ENCODE assay signal across 22 cellular contexts in genomic region chr2:120851116-120851773, GRCh38.
DNase-seq lines count a peak whose midpoint lies in the region; ATAC-seq, FAIRE-seq and TF ChIP-seq lines count a peak whose summit lies in the region.
"Had no signal": no experiment of that assay in that cellular context is flagged by ENCODE, and none has a peak within 500 bp of the region (broad histone marks: within the 10 kb centered on the region; RNA-seq: fewer than 3 reads in every experiment).

No MANE protein-coding gene starts in this region.

- 0 out of 2 replicates have a peak overlapping the region, but pooled peaks have one; percentile 2 for H2BK15ac ChIP-seq in H1 (ENCODE audit: low read length)

- no peak overlapping the region for H2BK120ac ChIP-seq in H1 (replicated peaks; ENCODE audit: low read depth, low read length)

- H3K4ac ChIP-seq in H1 (replicated peaks; ENCODE audit: insufficient read length, low read depth, low read length) = no peak overlapping the region

- no peak overlapping the region for H4K8ac ChIP-seq in H1 (ENCODE audit: extremely low read depth, insufficient read depth, low read length)

- H3K9ac ChIP-seq in H1 (replicated peaks in 1 of 4; ENCODE audit: extremely low read depth in 1 of 4, low read depth in 3 of 4, low read length in 3 of 4) = no peak overlapping the region

- H3K79me1 ChIP-seq in H1 (ENCODE audit: low read depth, low read length) = peaks cover 23% of the 10 kb centered on the region

- no peak overlapping the region for H4K91ac ChIP-seq in H1 (replicated peaks; ENCODE audit: insufficient read length, low read length)

- POLR2A ChIA-PET in H1 (lab: Charles Lee; ENCODE audit: partially characterized antibody) = interaction anchor here (1.3 kb wide), 1 partner anchor 9 kb away, joined by 3 read pairs; no protein-coding TSS in a partner anchor

- TF ChIP-seq POLR2A in H1 (IDR thresholded peaks at IDR 0.05; ENCODE audit: control extremely low read depth in 1 of 2, low read depth in 2 of 2, low read length in 2 of 2) = no peak

- no peak overlapping the region for H3K4me2 ChIP-seq in H1 (ENCODE audit: insufficient read depth in 1 of 2, low read depth in 2 of 2, low read length in 2 of 2)

- H3K23ac ChIP-seq in H1 (ENCODE audit: insufficient read length) = no peak overlapping the region

- H3K79me2 ChIP-seq in H1 (ENCODE audit: control insufficient read depth in 1 of 2, insufficient read depth in 2 of 2, low read length in 2 of 2) = peaks cover 0 to 15% of the 10 kb centered on the region in 2 experiments; a peak in 1 of 4 replicates

- H3K23me2 ChIP-seq in H1 (ENCODE audit: low read depth, low read length) = 0 out of 2 replicates have a peak, but pooled peaks cover 1% of the 10 kb centered on the region

- H2BK12ac ChIP-seq in H1 (ENCODE audit: low read depth, low read length) = 0 out of 2 replicates have a peak overlapping the region, but pooled peaks have one; percentile 9

- H3K14ac ChIP-seq in H1 (ENCODE audit: insufficient read length) = no peak overlapping the region

- H3K4me1 Mint-ChIP-seq in activated T-helper 17 cell treated with anti-CD3 and anti-CD28 coated beads, Interleukin-2, amount 50 U/mL, for 72 hours = no peaks in the 10 kb centered on the region

- no peak overlapping the region for H3K4me3 ChIP-seq in H1 (ENCODE audit: extremely low read depth in 1 of 4, insufficient read depth in 2 of 4, low read depth in 3 of 4, low read length in 4 of 4)
- no peak overlapping the region for H3K4me3 ChIP-seq in BE2C (ENCODE audit: low read depth, low read length)
- H3K4me3 ChIP-seq: SJCRH30 had no signal

- H2AFZ ChIP-seq in H1 (ENCODE audit: low read length) = no peak overlapping the region

- WGBS in H1 (ENCODE audit: extremely low coverage in 1 of 2, insufficient coverage in 1 of 2, insufficient read length in 1 of 2, insufficient replicate concordance in 2 of 2, low coverage in 1 of 2, low lambda C conversion rate in 2 of 2, missing lambda C conversion rate in 1 of 2), 2 experiments = 93% methylated on average over 3 of the region's 3 CpGs; no CpG with 5 or more reads in 1 of the 2 experiments

- no peak for ATAC-seq in Right ventricle myocardium superior (ENCODE audit: poor library complexity)
- ATAC-seq in GM18861 (IDR thresholded peaks at IDR 0.05; ENCODE audit: unreplicated experiment) = no peak
- no peak for ATAC-seq in activated T-helper 17 cell treated with anti-CD3 and anti-CD28 coated beads, Interleukin-2, amount 50 U/mL, for 72 hours (replicated peaks)
- ATAC-seq: CD8-positive, alpha-beta T cell had no signal

- intact Hi-C loops in cardiac septum (cut with DNase I) = no loop called here
- intact Hi-C loops in Right ventricle myocardium superior (cut with DNase I) = no loop called here
- intact Hi-C loops in posterior vena cava (cut with DNase I) = no loop called here

- H3K9me3 ChIP-seq in H1 (ENCODE audit: insufficient read depth in 2 of 2, low read depth in 1 of 2, low read length in 1 of 2) (no peaks in the 10 kb centered on the region), BE2C (no peaks in the 10 kb centered on the region)

- peaks cover 10 to 19% of the 10 kb centered on the region in 2 experiments for H4K20me1 ChIP-seq in H1 (replicated peaks in 1 of 2; ENCODE audit: control insufficient read depth in 1 of 2, insufficient read depth in 2 of 2, low read length in 2 of 2)

- no peak overlapping the region for H3K27ac ChIP-seq in H1 (ENCODE audit: low read depth, low read length)
- H3K27ac ChIP-seq: SJCRH30 had no signal

- TF ChIP-seq EP300 in H1 (IDR thresholded peaks at IDR 0.05; ENCODE audit: borderline replicate concordance in 1 of 2, low read depth in 2 of 2, low read length in 2 of 2) = no peak

- H2BK20ac ChIP-seq in H1 (ENCODE audit: low read length) = no peak overlapping the region

- H3K27me3 Mint-ChIP-seq in activated T-helper 17 cell treated with anti-CD3 and anti-CD28 coated beads, Interleukin-2, amount 50 U/mL, for 72 hours = no peaks in the 10 kb centered on the region

- H3K9me3 Mint-ChIP-seq in activated T-helper 17 cell treated with anti-CD3 and anti-CD28 coated beads, Interleukin-2, amount 50 U/mL, for 72 hours = peaks cover 8% of the 10 kb centered on the region

- H2BK5ac ChIP-seq in H1 (ENCODE audit: low read depth, low read length) = no peak overlapping the region

- H3K18ac ChIP-seq in H1 (ENCODE audit: extremely low read depth, low read length) = no peak overlapping the region

- no peak overlapping the region for H2AK5ac ChIP-seq in H1 (ENCODE audit: low read depth, low read length)

- no peaks in the 10 kb centered on the region for H3K36me3 Mint-ChIP-seq in activated T-helper 17 cell treated with anti-CD3 and anti-CD28 coated beads, Interleukin-2, amount 50 U/mL, for 72 hours (ENCODE audit: low read depth)
- H3K36me3 Mint-ChIP-seq: CD8-positive, alpha-beta T cell had no signal

- no peaks in the 10 kb centered on the region for H3K27me3 ChIP-seq in H1 (replicated peaks in 1 of 4; ENCODE audit: control insufficient read depth in 3 of 4, extremely low read depth in 1 of 4, insufficient read depth in 3 of 4, low read length in 3 of 4)
- H3K27me3 ChIP-seq in BE2C = no peaks in the 10 kb centered on the region
- H3K27me3 ChIP-seq: SJCRH30 had no signal

- H3K36me3 ChIP-seq in H1 (ENCODE audit: control insufficient read depth in 2 of 4, insufficient read depth in 4 of 4, low read length in 3 of 4) (no peaks in the 10 kb centered on the region; a peak in 1 of 8 replicates), BE2C (no peaks in the 10 kb centered on the region)

- TF ChIP-seq RAD21 in H1 (IDR thresholded peaks at IDR 0.05 in 1 of 2, conservative IDR thresholded peaks at IDR 0.05 in 1 of 2; ENCODE audit: low read depth in 2 of 2, low read length in 2 of 2) = no peak

- H4K5ac ChIP-seq in H1 (ENCODE audit: insufficient read length, low read depth, low read length) = no peak overlapping the region

- H3K56ac ChIP-seq in H1 (replicated peaks; ENCODE audit: insufficient read length, low read depth, low read length) = no peak overlapping the region

- TF ChIP-seq CTCF in H1 (IDR thresholded peaks at IDR 0.05; ENCODE audit: control extremely low read depth in 1 of 3, insufficient read depth in 1 of 3, low read depth in 1 of 3, low read length in 3 of 3) (no peak), BE2C (IDR thresholded peaks at IDR 0.05; ENCODE audit: low read depth, low read length) (no peak)

- CTCF ChIA-PET in H1 (lab: Charles Lee; ENCODE audit: partially characterized antibody) = interaction anchor here (1.4 to 13.2 kb wide), 4 partner anchors 18 to 200 kb away, joined by 4 to 158 read pairs (median 5); no protein-coding TSS in a partner anchor

- no peak for FAIRE-seq in H1 (lab: Jason Lieb, UNC)
- FAIRE-seq: G401.6, GM12892 had no signal

- no peak overlapping the region for H3K4me3 Mint-ChIP-seq in activated T-helper 17 cell treated with anti-CD3 and anti-CD28 coated beads, Interleukin-2, amount 50 U/mL, for 72 hours
- H3K4me3 Mint-ChIP-seq: CD8-positive, alpha-beta T cell had no signal

- H3K27ac Mint-ChIP-seq in activated T-helper 17 cell treated with anti-CD3 and anti-CD28 coated beads, Interleukin-2, amount 50 U/mL, for 72 hours = no peak overlapping the region
- H3K27ac Mint-ChIP-seq: CD8-positive, alpha-beta T cell had no signal

- H3K4me1 ChIP-seq in H1 (replicated peaks in 1 of 4; ENCODE audit: control insufficient read depth in 3 of 4, insufficient read depth in 4 of 4, low read length in 3 of 4) = peaks cover 0 to 6% (median 3%) of the 10 kb centered on the region in 4 experiments; a peak in 5 of 7 replicates
- peaks cover 6% of the 10 kb centered on the region for H3K4me1 ChIP-seq in BE2C

- DNase-seq in cardiac septum (ENCODE audit: low spot score) (peak; percentile 59), Right ventricle myocardium superior (no peak), H1 (ENCODE audit: low read depth in 1 of 2, low spot score in 2 of 2) (no peak), posterior vena cava (ENCODE audit: low spot score) (peak; percentile 78), BE2C (no peak), DMS153 (lab: John Stamatoyannopoulos, UW) (no peak)
- DNase-seq: 8988T; C1 segment of cervical spinal cord; CD8-positive, alpha-beta T cell; Karpas-422; MV-4-11; NCI-H1694; NCI-H2081; NCI-H2171 treated with DMSO at 0.1 percent for 48 hours; NCI-H526; OCI-M1; RPMI8226; SJCRH30 had no signal

Comparison
In these comparisons a context has a peak if more than half of its experiments do, and no peak if none do; other contexts are left out.
1. DNase-seq: peak in cardiac septum (single experiment) and posterior vena cava (single experiment); none in Right ventricle myocardium superior (single experiment), H1 (0 of 2), BE2C (single experiment) and DMS153 (single experiment).